In the genomic region with DNA sequence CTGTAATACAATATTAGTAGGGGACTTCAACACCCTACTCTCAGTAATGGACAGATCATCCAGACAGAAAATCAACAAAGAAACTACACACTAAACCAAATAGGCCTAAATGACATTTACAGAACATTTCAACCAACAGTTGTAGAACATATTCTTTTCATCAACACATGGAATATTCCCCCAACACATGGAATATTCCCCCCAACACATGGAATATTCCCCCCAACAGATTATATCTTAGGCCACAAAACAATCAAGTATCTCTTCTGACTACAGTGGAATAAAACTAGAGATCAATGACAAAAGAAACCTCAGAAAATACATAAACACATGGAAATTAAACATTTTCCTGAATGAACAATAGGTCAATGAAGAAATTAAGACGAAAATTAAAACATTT, we compare ENCODE assay signal across 33 cellular contexts.
DNase-seq lines count a peak whose midpoint lies in the region; ATAC-seq, FAIRE-seq and TF ChIP-seq lines count a peak whose summit lies in the region.
"Had no signal": no experiment of that assay in that cellular context is flagged by ENCODE, and none has a peak within 500 bp of the region (broad histone marks: within the 10 kb centered on the region; RNA-seq: fewer than 3 reads in every experiment).

No MANE protein-coding gene starts in this region.

- H3K79me2 ChIP-seq in HepG2 (ENCODE audit: insufficient read depth, low read length) (no peaks in the 10 kb centered on the region), astrocyte (ENCODE audit: insufficient read depth, low read length) (no peaks in the 10 kb centered on the region)

- FAIRE-seq in HepG2 (lab: Jason Lieb, UNC) (no peak), astrocyte (lab: Jason Lieb, UNC) (peak; percentile 26)
- FAIRE-seq: A204.1, A549, D721Med had no signal

- H3K9me3 Mint-ChIP-seq in astrocyte (ENCODE audit: unreplicated experiment) = peaks cover 6% of the 10 kb centered on the region

- TF ChIP-seq CTCF in HepG2 (CRISPR knock-in tag; IDR thresholded peaks at IDR 0.05) (no peak), right lobe of liver (IDR thresholded peaks at IDR 0.05) (no peak), astrocyte (IDR thresholded peaks at IDR 0.05; ENCODE audit: insufficient read depth, low read depth, low read length) (no peak)

- H3K4me1 Mint-ChIP-seq in astrocyte (ENCODE audit: low read depth, unreplicated experiment) = peaks cover 3% of the 10 kb centered on the region
- H3K4me1 Mint-ChIP-seq: B cell; CD14-positive monocyte; CD8-positive, alpha-beta memory T cell had no signal

- H3K36me3 ChIP-seq in HepG2 (replicated peaks in 1 of 2; ENCODE audit: control insufficient read depth in 1 of 2, insufficient read depth in 2 of 2, low read length in 2 of 2) (no peaks in the 10 kb centered on the region), right lobe of liver (no peaks in the 10 kb centered on the region), astrocyte (ENCODE audit: insufficient read depth, low read length) (no peaks in the 10 kb centered on the region)
- H3K36me3 ChIP-seq: BE2C; BLaER1; BLaER1 treated with 17β-estradiol and CSF1 and Interleukin-3, amounts not matched to agents 10 nM and 100 nM had no signal

- DNase-seq in HepG2 (ENCODE audit: low spot score) = no peak
- DNase-seq in right lobe of liver = no peak
- no peak for DNase-seq in astrocyte (ENCODE audit: low read depth)
- no peak for DNase-seq in HCEC 1CT
- DNase-seq: 8988T; ACHN; AML-193; BE2C; C1 segment of cervical spinal cord; Caco-2; Calu3; CD4-positive, alpha-beta memory T cell; CD4-positive, alpha-beta T cell; CD4-positive, CD25-positive, alpha-beta regulatory T cell; CD8-positive, alpha-beta memory T cell; CD8-positive, alpha-beta T cell; COR-L47; DMS 273 treated with DMSO at 0.1 percent for 48 hours; DMS153; DMS53; DMS79; DMS79 treated with DMSO at 0.1 percent for 48 hours; DND-41; EL had no signal

- no peak overlapping the region for H3K27ac Mint-ChIP-seq in astrocyte (ENCODE audit: unreplicated experiment)
- H3K27ac Mint-ChIP-seq: B cell; CD14-positive monocyte; CD4-positive, alpha-beta memory T cell; CD4-positive, alpha-beta T cell; CD4-positive, CD25-positive, alpha-beta regulatory T cell; CD8-positive, alpha-beta memory T cell; CD8-positive, alpha-beta T cell had no signal

- TF ChIP-seq EP300 in HepG2 (IDR thresholded peaks at IDR 0.05; ENCODE audit: low read depth in 2 of 2, low read length in 2 of 2) (no peak), HepG2 (CRISPR knock-in tag; IDR thresholded peaks at IDR 0.05; ENCODE audit: borderline replicate concordance) (no peak)

- intact Hi-C loops in HepG2 (cut with micrococcal nuclease; ENCODE audit: unreplicated experiment) (no loop called here), right lobe of liver (cut with DNase I) (no loop called here)

- no peak overlapping the region for H3K4me3 ChIP-seq in HepG2 (replicated peaks in 1 of 3; ENCODE audit: insufficient read depth in 1 of 3, low read depth in 2 of 3, low read length in 3 of 3)
- H3K4me3 ChIP-seq in right lobe of liver = no peak overlapping the region
- H3K4me3 ChIP-seq in astrocyte (ENCODE audit: insufficient read depth, low read depth, low read length) = no peak overlapping the region
- H3K4me3 ChIP-seq: A549; BLaER1; BLaER1 treated with 17β-estradiol and CSF1 and Interleukin-3, amounts not matched to agents 10 nM and 100 nM had no signal

- POLR2A ChIA-PET in HepG2 (lab: Yijun Ruan, JAX) = no interaction called here

- H3K4me2 ChIP-seq in HepG2 (ENCODE audit: low read depth, low read length) (no peak overlapping the region), astrocyte (ENCODE audit: low read length) (no peak overlapping the region)
- H3K4me2 ChIP-seq: A549; BLaER1; BLaER1 treated with 17β-estradiol and CSF1 and Interleukin-3, amounts not matched to agents 10 nM and 100 nM had no signal

- no peak overlapping the region for H3K4me3 Mint-ChIP-seq in astrocyte (ENCODE audit: unreplicated experiment)
- H3K4me3 Mint-ChIP-seq: B cell; CD14-positive monocyte; CD4-positive, alpha-beta memory T cell; CD4-positive, alpha-beta T cell; CD4-positive, CD25-positive, alpha-beta regulatory T cell; CD8-positive, alpha-beta memory T cell; CD8-positive, alpha-beta T cell had no signal

- 0% methylated on average over 1 of the region's 1 CpG for WGBS in HepG2 (ENCODE audit: low lambda C conversion rate)
- WGBS in right lobe of liver (ENCODE audit: insufficient coverage, low coverage, low lambda C conversion rate, missing lambda C conversion rate) = 62% methylated on average over 1 of the region's 1 CpG

- no peaks in the 10 kb centered on the region for H4K20me1 ChIP-seq in HepG2 (ENCODE audit: insufficient read depth, low read length)
- no peaks in the 10 kb centered on the region for H4K20me1 ChIP-seq in astrocyte (ENCODE audit: insufficient read depth, low read length)
- H4K20me1 ChIP-seq: BLaER1; BLaER1 treated with 17β-estradiol and CSF1 and Interleukin-3, amounts not matched to agents 10 nM and 100 nM had no signal

- no peak for TF ChIP-seq RAD21 in HepG2 (CRISPR knock-in tag; IDR thresholded peaks at IDR 0.05)

- H3K27ac ChIP-seq in HepG2 (ENCODE audit: extremely low read length, insufficient read depth, low read length) (no peak overlapping the region), right lobe of liver (no peak overlapping the region), astrocyte (ENCODE audit: low read depth, low read length) (no peak overlapping the region)
- H3K27ac ChIP-seq: 22Rv1; A549; BLaER1; BLaER1 treated with 17β-estradiol and CSF1 and Interleukin-3, amounts not matched to agents 10 nM and 100 nM; C4-2B had no signal

- H3K9me3 ChIP-seq in HepG2 (ENCODE audit: low read length) (no peaks in the 10 kb centered on the region), right lobe of liver (no peaks in the 10 kb centered on the region), astrocyte (ENCODE audit: insufficient read depth, low read depth, low read length) (no peaks in the 10 kb centered on the region)
- H3K9me3 ChIP-seq: A549, BE2C, BLaER1, Caco-2 had no signal

- in situ Hi-C loops in HepG2 (cut with HindIII; ENCODE audit: extremely low pct_ligation_motif_present, low pct_unique_long_range_greater_than_20kb) = no loop called here

- H3K27me3 ChIP-seq in HepG2 (ENCODE audit: control insufficient read depth in 1 of 2, insufficient read depth in 2 of 2, low read length in 2 of 2) (no peaks in the 10 kb centered on the region), right lobe of liver (no peaks in the 10 kb centered on the region), astrocyte (ENCODE audit: insufficient read depth, low read length) (no peaks in the 10 kb centered on the region)
- H3K27me3 ChIP-seq: BE2C; BLaER1; BLaER1 treated with 17β-estradiol and CSF1 and Interleukin-3, amounts not matched to agents 10 nM and 100 nM had no signal

- H3K27me3 Mint-ChIP-seq in astrocyte (ENCODE audit: low read depth, unreplicated experiment) = no peaks in the 10 kb centered on the region
- H3K27me3 Mint-ChIP-seq: CD4-positive, CD25-positive, alpha-beta regulatory T cell had no signal

- no peak for TF ChIP-seq POLR2A in HepG2 (IDR thresholded peaks at IDR 0.05; ENCODE audit: insufficient read depth in 1 of 2, low read depth in 2 of 2, low read length in 2 of 2)
- TF ChIP-seq POLR2A in right lobe of liver (IDR thresholded peaks at IDR 0.05) = no peak

- H2AFZ ChIP-seq in HepG2 (ENCODE audit: low read length) (no peak overlapping the region), astrocyte (ENCODE audit: low read depth, low read length) (no peak overlapping the region)

- H3K4me1 ChIP-seq in HepG2 (ENCODE audit: insufficient read depth, low read length) = no peaks in the 10 kb centered on the region
- H3K4me1 ChIP-seq in right lobe of liver = no peaks in the 10 kb centered on the region
- H3K4me1 ChIP-seq in astrocyte (ENCODE audit: insufficient read depth, low read length) = no peaks in the 10 kb centered on the region
- H3K4me1 ChIP-seq: A549, BE2C, Caco-2 had no signal

- BruUV-seq in HepG2 (replicated peaks; lab: Mats Ljungman, UMichigan) = no TSS peak

- CTCF ChIA-PET in HepG2 (lab: Yijun Ruan, JAX; ENCODE audit: low intra/inter-chr PET ratio, low total read pairs) = no interaction called here

- peaks cover 3% of the 10 kb centered on the region for H3K36me3 Mint-ChIP-seq in astrocyte (ENCODE audit: low read depth, unreplicated experiment)
- H3K36me3 Mint-ChIP-seq: CD14-positive monocyte; CD4-positive, alpha-beta memory T cell; CD4-positive, CD25-positive, alpha-beta regulatory T cell; CD8-positive, alpha-beta memory T cell; CD8-positive, alpha-beta T cell had no signal

- ATAC-seq in HepG2 (no peak), right lobe of liver (no peak)
- ATAC-seq: A549; CD8-positive, alpha-beta T cell had no signal

- no peak overlapping the region for H3K9ac ChIP-seq in HepG2 (ENCODE audit: insufficient read depth, low read depth, low read length)
- no peak overlapping the region for H3K9ac ChIP-seq in astrocyte (ENCODE audit: low read length)
- H3K9ac ChIP-seq: BLaER1; BLaER1 treated with 17β-estradiol and CSF1 and Interleukin-3, amounts not matched to agents 10 nM and 100 nM had no signal

TF ChIP-seq in HepG2, 621 proteins besides CTCF, POLR2A, EP300 and RAD21:
- TF ChIP-seq, protein P1, sequence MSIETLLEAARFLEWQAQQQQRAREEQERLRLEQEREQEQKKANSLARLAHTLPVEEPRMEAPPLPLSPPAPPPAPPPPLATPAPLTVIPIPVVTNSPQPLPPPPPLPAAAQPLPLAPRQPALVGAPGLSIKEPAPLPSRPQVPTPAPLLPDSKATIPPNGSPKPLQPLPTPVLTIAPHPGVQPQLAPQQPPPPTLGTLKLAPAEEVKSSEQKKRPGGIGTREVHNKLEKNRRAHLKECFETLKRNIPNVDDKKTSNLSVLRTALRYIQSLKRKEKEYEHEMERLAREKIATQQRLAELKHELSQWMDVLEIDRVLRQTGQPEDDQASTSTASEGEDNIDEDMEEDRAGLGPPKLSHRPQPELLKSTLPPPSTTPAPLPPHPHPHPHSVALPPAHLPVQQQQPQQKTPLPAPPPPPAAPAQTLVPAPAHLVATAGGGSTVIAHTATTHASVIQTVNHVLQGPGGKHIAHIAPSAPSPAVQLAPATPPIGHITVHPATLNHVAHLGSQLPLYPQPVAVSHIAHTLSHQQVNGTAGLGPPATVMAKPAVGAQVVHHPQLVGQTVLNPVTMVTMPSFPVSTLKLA (IDR thresholded peaks at IDR 0.05) = peak; percentile 93
- TF ChIP-seq NBN (conservative IDR thresholded peaks at IDR 0.05) = no peak
- TF ChIP-seq, protein P2, sequence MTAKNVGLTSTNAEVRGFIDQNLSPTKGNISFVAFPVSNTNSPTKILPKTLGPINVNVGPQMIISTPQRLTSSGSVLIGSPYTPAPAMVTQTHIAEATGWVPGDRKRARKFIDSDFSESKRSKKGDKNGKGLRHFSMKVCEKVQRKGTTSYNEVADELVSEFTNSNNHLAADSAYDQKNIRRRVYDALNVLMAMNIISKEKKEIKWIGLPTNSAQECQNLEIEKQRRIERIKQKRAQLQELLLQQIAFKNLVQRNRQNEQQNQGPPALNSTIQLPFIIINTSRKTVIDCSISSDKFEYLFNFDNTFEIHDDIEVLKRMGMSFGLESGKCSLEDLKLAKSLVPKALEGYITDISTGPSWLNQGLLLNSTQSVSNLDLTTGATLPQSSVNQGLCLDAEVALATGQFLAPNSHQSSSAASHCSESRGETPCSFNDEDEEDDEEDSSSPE (CRISPR knock-in tag; IDR thresholded peaks at IDR 0.05) = no peak
